ENCODE assay signal across 1 cellular context in the genomic region with DNA sequence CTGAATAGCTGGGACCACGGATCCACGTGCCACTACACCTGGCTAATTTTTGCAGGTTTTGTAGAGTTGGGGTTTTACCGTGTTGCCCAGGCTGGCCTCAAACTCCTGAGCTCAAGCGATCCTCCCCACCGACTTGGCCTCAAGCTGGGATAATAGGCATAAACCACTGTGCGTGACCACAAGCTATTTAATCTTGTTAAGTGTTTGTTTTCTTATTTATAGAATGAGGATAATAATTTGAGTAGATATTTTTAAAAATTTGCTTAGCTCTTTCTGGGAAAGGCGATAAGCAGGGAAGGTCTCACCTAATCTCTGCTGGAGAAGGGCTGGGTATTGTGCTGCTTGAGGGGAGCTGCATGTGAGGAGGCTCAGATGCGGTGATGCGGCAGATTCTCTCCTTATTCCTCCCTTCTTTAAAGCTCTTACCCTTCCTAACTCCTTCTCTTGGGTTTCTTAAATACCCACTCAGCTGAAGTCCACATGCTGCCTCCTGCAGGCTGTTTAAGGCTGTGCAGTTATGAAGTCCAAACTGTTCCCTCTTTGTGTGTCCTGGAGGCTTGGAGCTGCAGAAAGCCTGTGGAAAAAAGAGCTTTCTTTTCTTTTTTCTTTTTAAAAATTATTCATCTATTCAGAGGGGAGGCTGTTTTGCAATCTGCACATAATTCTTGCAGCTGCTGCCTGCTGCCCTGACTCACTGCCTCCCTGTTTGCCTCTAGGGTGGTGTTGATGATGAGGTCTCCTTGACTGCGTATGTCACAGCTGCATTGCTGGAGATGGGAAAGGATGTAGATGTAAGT.
TF ChIP-seq lines count a peak whose summit lies in the region.

No MANE protein-coding gene starts in this region.

TF ChIP-seq in GM23338, 12 proteins besides CTCF, POLR2A, EP300 and RAD21:
- no peak for TF ChIP-seq POLR2AphosphoS5 (IDR thresholded peaks at IDR 0.05; ENCODE audit: low read depth)
- TF ChIP-seq CREB1 (CRISPR knock-in tag; IDR thresholded peaks at IDR 0.05; ENCODE audit: low read depth): no peak
- TF ChIP-seq, protein P1, sequence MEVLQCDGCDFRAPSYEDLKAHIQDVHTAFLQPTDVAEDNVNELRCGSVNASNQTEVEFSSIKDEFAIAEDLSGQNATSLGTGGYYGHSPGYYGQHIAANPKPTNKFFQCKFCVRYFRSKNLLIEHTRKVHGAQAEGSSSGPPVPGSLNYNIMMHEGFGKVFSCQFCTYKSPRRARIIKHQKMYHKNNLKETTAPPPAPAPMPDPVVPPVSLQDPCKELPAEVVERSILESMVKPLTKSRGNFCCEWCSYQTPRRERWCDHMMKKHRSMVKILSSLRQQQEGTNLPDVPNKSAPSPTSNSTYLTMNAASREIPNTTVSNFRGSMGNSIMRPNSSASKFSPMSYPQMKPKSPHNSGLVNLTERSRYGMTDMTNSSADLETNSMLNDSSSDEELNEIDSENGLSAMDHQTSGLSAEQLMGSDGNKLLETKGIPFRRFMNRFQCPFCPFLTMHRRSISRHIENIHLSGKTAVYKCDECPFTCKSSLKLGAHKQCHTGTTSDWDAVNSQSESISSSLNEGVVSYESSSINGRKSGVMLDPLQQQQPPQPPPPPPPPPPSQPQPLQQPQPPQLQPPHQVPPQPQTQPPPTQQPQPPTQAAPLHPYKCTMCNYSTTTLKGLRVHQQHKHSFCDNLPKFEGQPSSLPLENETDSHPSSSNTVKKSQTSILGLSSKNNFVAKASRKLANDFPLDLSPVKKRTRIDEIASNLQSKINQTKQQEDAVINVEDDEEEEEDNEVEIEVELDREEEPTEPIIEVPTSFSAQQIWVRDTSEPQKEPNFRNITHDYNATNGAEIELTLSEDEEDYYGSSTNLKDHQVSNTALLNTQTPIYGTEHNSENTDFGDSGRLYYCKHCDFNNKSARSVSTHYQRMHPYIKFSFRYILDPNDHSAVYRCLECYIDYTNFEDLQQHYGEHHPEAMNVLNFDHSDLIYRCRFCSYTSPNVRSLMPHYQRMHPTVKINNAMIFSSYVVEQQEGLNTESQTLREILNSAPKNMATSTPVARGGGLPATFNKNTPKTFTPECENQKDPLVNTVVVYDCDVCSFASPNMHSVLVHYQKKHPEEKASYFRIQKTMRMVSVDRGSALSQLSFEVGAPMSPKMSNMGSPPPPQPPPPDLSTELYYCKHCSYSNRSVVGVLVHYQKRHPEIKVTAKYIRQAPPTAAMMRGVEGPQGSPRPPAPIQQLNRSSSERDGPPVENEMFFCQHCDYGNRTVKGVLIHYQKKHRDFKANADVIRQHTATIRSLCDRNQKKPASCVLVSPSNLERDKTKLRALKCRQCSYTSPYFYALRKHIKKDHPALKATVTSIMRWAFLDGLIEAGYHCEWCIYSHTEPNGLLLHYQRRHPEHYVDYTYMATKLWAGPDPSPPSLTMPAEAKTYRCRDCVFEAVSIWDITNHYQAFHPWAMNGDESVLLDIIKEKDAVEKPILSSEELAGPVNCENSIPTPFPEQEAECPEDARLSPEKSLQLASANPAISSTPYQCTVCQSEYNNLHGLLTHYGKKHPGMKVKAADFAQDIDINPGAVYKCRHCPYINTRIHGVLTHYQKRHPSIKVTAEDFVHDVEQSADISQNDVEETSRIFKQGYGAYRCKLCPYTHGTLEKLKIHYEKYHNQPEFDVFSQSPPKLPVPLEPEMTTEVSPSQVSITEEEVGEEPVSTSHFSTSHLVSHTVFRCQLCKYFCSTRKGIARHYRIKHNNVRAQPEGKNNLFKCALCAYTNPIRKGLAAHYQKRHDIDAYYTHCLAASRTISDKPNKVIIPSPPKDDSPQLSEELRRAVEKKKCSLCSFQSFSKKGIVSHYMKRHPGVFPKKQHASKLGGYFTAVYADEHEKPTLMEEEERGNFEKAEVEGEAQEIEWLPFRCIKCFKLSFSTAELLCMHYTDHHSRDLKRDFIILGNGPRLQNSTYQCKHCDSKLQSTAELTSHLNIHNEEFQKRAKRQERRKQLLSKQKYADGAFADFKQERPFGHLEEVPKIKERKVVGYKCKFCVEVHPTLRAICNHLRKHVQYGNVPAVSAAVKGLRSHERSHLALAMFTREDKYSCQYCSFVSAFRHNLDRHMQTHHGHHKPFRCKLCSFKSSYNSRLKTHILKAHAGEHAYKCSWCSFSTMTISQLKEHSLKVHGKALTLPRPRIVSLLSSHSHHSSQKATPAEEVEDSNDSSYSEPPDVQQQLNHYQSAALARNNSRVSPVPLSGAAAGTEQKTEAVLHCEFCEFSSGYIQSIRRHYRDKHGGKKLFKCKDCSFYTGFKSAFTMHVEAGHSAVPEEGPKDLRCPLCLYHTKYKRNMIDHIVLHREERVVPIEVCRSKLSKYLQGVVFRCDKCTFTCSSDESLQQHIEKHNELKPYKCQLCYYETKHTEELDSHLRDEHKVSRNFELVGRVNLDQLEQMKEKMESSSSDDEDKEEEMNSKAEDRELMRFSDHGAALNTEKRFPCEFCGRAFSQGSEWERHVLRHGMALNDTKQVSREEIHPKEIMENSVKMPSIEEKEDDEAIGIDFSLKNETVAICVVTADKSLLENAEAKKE (CRISPR knock-in tag; IDR thresholded peaks at IDR 0.05): no peak
- TF ChIP-seq ZNF331 (CRISPR knock-in tag; IDR thresholded peaks at IDR 0.05; ENCODE audit: low read depth): no peak
- no peak for TF ChIP-seq STAT1 (IDR thresholded peaks at IDR 0.05; ENCODE audit: unreplicated experiment)
- TF ChIP-seq, protein P2, sequence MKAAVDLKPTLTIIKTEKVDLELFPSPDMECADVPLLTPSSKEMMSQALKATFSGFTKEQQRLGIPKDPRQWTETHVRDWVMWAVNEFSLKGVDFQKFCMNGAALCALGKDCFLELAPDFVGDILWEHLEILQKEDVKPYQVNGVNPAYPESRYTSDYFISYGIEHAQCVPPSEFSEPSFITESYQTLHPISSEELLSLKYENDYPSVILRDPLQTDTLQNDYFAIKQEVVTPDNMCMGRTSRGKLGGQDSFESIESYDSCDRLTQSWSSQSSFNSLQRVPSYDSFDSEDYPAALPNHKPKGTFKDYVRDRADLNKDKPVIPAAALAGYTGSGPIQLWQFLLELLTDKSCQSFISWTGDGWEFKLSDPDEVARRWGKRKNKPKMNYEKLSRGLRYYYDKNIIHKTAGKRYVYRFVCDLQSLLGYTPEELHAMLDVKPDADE (IDR thresholded peaks at IDR 0.05): no peak
- no peak for TF ChIP-seq JUNB (IDR thresholded peaks at IDR 0.05; ENCODE audit: unreplicated experiment)
- TF ChIP-seq, protein P3, sequence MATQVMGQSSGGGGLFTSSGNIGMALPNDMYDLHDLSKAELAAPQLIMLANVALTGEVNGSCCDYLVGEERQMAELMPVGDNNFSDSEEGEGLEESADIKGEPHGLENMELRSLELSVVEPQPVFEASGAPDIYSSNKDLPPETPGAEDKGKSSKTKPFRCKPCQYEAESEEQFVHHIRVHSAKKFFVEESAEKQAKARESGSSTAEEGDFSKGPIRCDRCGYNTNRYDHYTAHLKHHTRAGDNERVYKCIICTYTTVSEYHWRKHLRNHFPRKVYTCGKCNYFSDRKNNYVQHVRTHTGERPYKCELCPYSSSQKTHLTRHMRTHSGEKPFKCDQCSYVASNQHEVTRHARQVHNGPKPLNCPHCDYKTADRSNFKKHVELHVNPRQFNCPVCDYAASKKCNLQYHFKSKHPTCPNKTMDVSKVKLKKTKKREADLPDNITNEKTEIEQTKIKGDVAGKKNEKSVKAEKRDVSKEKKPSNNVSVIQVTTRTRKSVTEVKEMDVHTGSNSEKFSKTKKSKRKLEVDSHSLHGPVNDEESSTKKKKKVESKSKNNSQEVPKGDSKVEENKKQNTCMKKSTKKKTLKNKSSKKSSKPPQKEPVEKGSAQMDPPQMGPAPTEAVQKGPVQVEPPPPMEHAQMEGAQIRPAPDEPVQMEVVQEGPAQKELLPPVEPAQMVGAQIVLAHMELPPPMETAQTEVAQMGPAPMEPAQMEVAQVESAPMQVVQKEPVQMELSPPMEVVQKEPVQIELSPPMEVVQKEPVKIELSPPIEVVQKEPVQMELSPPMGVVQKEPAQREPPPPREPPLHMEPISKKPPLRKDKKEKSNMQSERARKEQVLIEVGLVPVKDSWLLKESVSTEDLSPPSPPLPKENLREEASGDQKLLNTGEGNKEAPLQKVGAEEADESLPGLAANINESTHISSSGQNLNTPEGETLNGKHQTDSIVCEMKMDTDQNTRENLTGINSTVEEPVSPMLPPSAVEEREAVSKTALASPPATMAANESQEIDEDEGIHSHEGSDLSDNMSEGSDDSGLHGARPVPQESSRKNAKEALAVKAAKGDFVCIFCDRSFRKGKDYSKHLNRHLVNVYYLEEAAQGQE (IDR thresholded peaks at IDR 0.05; ENCODE audit: unreplicated experiment): no peak
- TF ChIP-seq EZH2 (IDR thresholded peaks at IDR 0.05; ENCODE audit: low read depth, unreplicated experiment): no peak
- TF ChIP-seq NANOG (IDR thresholded peaks at IDR 0.05; ENCODE audit: borderline replicate concordance): no peak
- no peak for TF ChIP-seq ZNF114 (CRISPR knock-in tag; IDR thresholded peaks at IDR 0.05)
